Comparison of ENCODE assay signal across 15 cellular contexts in the genomic region with DNA sequence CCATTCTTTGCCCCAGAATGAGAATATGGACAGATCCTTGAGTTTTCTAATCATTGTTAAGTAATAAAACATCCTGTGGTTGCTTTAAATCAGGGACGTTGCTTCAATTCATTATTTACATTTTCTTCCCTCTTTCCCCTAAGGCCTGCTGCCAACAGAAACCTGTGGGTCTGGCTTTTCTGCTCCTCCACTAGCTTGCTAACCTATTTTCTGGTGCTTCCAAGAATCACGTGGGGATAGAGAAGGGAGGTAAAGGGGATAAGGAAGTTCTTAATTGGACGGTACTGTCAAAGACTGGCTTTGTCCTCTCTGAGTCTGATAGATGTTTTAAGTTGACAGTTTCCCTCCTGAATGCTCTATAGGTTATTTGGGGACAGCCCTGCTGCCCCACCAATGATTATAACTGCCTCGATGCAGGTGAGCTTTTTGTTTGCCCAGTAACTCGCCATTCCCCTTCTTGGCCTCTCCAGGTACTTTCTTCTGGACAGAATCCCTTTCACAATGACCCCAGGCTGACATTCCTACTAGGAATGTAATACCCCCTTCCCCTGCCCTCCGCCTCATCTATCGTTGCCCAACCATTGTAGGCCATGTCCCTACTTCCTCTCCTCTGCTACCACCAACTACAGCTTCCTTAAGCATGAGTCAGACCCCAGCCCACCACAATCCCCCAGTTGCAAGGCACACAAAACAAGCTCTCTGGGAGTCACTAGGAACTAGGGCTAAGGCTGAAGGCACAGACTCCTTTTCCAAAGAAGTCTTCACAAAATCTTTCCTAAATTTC. TPM values are rescaled to one million over a fixed set of nuclear protein-coding genes. Genes with fewer than 3 reads are reported as not detected.
A peak's percentile ranks its signal among the peaks of the same experiment; 100 is the strongest.
DNase-seq lines count a peak whose midpoint lies in the region; ATAC-seq, FAIRE-seq and TF ChIP-seq lines count a peak whose summit lies in the region.
"Had no signal": no experiment of that assay in that cellular context is flagged by ENCODE, and none has a peak within 500 bp of the region (broad histone marks: within the 10 kb centered on the region; RNA-seq: fewer than 3 reads in every experiment).

No MANE protein-coding gene starts in this region.

- H4K20me1 ChIP-seq in HepG2 (ENCODE audit: insufficient read depth, low read length): no peaks in the 10 kb centered on the region

- H3K4me3 ChIP-seq in HepG2 (replicated peaks in 1 of 3; ENCODE audit: insufficient read depth in 1 of 3, low read depth in 2 of 3, low read length in 3 of 3): no peak overlapping the region

- CTCF ChIA-PET in MCF 10A (lab: Yijun Ruan, JAX): interaction anchor here (0.7 to 1.1 kb wide), 2 partner anchors 12 to 13 kb away, joined by 3 to 5 read pairs; no protein-coding TSS in a partner anchor
- CTCF ChIA-PET in HepG2 (lab: Yijun Ruan, JAX; ENCODE audit: low intra/inter-chr PET ratio, low total read pairs): no interaction called here

- peaks cover 66% of the 10 kb centered on the region for H3K4me1 ChIP-seq in HepG2 (ENCODE audit: insufficient read depth, low read length)

- H3K36me3 Mint-ChIP-seq in CD14-positive monocyte (no peaks in the 10 kb centered on the region), MCF 10A (ENCODE audit: insufficient read depth, unreplicated experiment) (no peaks in the 10 kb centered on the region)

- H3K27me3 Mint-ChIP-seq in CD14-positive monocyte (ENCODE audit: low read depth in 3 of 3): peaks cover 0 to 4% (median 0%) of the 10 kb centered on the region in 3 donors
- H3K27me3 Mint-ChIP-seq in MCF 10A (ENCODE audit: insufficient read depth, unreplicated experiment): no peaks in the 10 kb centered on the region

- POLR2A ChIA-PET in MCF 10A (lab: Yijun Ruan, JAX) (interaction anchor here (0.6 to 1.2 kb wide), 2 partner anchors 20 to 78 kb away, joined by 3 to 5 read pairs; partner anchors contain the start of gene CPEB4), HepG2 (lab: Yijun Ruan, JAX) (interaction anchor here (1.2 to 2.2 kb wide), 3 partner anchors 20 to 43 kb away, joined by 5 to 7 read pairs (median 5); partner anchors contain the start of gene CPEB4)

- BruUV-seq in MCF 10A (replicated peaks; lab: Mats Ljungman, UMichigan) (no TSS peak), HepG2 (replicated peaks; lab: Mats Ljungman, UMichigan) (no TSS peak)

- no peak overlapping the region for H3K9ac ChIP-seq in HepG2 (ENCODE audit: insufficient read depth, low read depth, low read length)

- H3K27me3 ChIP-seq in HepG2 (ENCODE audit: control insufficient read depth in 1 of 2, insufficient read depth in 2 of 2, low read length in 2 of 2): no peaks in the 10 kb centered on the region

- no peak overlapping the region for H2AFZ ChIP-seq in HepG2 (ENCODE audit: low read length)

- TF ChIP-seq EP300 in HepG2 (IDR thresholded peaks at IDR 0.05; ENCODE audit: low read depth in 2 of 2, low read length in 2 of 2) (no peak), HepG2 (CRISPR knock-in tag; IDR thresholded peaks at IDR 0.05; ENCODE audit: borderline replicate concordance) (no peak)

- no peaks in the 10 kb centered on the region for H3K36me3 ChIP-seq in HepG2 (replicated peaks in 1 of 2; ENCODE audit: control insufficient read depth in 1 of 2, insufficient read depth in 2 of 2, low read length in 2 of 2)

- TF ChIP-seq POLR2A in HepG2 (IDR thresholded peaks at IDR 0.05; ENCODE audit: insufficient read depth in 1 of 2, low read depth in 2 of 2, low read length in 2 of 2): no peak

- H3K4me1 Mint-ChIP-seq in CD14-positive monocyte (peaks cover 84% of the 10 kb centered on the region), MCF 10A (ENCODE audit: insufficient read depth, unreplicated experiment) (peaks cover 7% of the 10 kb centered on the region)
- H3K4me1 Mint-ChIP-seq: activated CD4-positive, alpha-beta T cell treated with anti-CD3 and anti-CD28 coated beads for 36 hours had no signal

- DNase-seq in CD14-positive monocyte (ENCODE audit: low spot score) (peak; percentile 77), NOMO-1 treated with DMSO at 0.1 percent for 48 hours (lab: John Stamatoyannopoulos, UW; ENCODE audit: unreplicated experiment) (peak; percentile 58), MCF 10A (ENCODE audit: unreplicated experiment) (peak; percentile 19), HepG2 (ENCODE audit: low spot score) (peak; percentile 43), NCI-H446 treated with DMSO at 0.1 percent for 48 hours (lab: John Stamatoyannopoulos, UW) (no peak)
- DNase-seq: activated CD4-positive, alpha-beta T cell treated with anti-CD3 and anti-CD28 coated beads for 36 hours; activated gamma-delta T cell; dermis blood vessel endothelial cell; head of caudate nucleus; NCI-H2171; SHP77 treated with DMSO at 0.1 percent for 48 hours had no signal

- no peak overlapping the region for H3K27ac ChIP-seq in HepG2 (ENCODE audit: extremely low read length, insufficient read depth, low read length)

- H3K9me3 Mint-ChIP-seq in CD14-positive monocyte: peaks cover 0 to 3% (median 0%) of the 10 kb centered on the region in 7 donors
- no peaks in the 10 kb centered on the region for H3K9me3 Mint-ChIP-seq in MCF 10A (ENCODE audit: unreplicated experiment)

- H3K9me3 ChIP-seq in HepG2 (ENCODE audit: low read length): no peaks in the 10 kb centered on the region

- peak overlapping the region; percentile 84 to 99 (median 97) for H3K27ac Mint-ChIP-seq in CD14-positive monocyte
- H3K27ac Mint-ChIP-seq in MCF 10A (ENCODE audit: low read depth, unreplicated experiment): no peak overlapping the region
- H3K27ac Mint-ChIP-seq: activated CD4-positive, alpha-beta T cell treated with anti-CD3 and anti-CD28 coated beads for 36 hours had no signal

- TF ChIP-seq CTCF in CD14-positive monocyte (IDR thresholded peaks at IDR 0.05) (no peak), MCF 10A (IDR thresholded peaks at IDR 0.05; ENCODE audit: unreplicated experiment) (no peak), HepG2 (CRISPR knock-in tag; IDR thresholded peaks at IDR 0.05) (no peak)

- TF ChIP-seq RAD21 in HepG2 (CRISPR knock-in tag; IDR thresholded peaks at IDR 0.05): no peak

- in situ Hi-C loops in HepG2 (cut with HindIII; ENCODE audit: extremely low pct_ligation_motif_present, low pct_unique_long_range_greater_than_20kb): no loop called here

- 24% methylated on average over 7 of the region's 7 CpGs for WGBS in HepG2 (ENCODE audit: low lambda C conversion rate)

- H3K4me3 Mint-ChIP-seq in CD14-positive monocyte (peak overlapping the region in 1 of 2 donors; percentile 1), MCF 10A (ENCODE audit: unreplicated experiment) (no peak overlapping the region)
- H3K4me3 Mint-ChIP-seq: activated CD4-positive, alpha-beta T cell treated with anti-CD3 and anti-CD28 coated beads for 36 hours had no signal

- no peak for ATAC-seq in HepG2
- ATAC-seq in GM19463 (IDR thresholded peaks at IDR 0.05; ENCODE audit: unreplicated experiment): no peak
- no peak for ATAC-seq in GM18502 (IDR thresholded peaks at IDR 0.05; ENCODE audit: poor library complexity, unreplicated experiment)
- no peak for ATAC-seq in GM21360 (IDR thresholded peaks at IDR 0.05; ENCODE audit: unreplicated experiment)
- ATAC-seq: activated CD4-positive, alpha-beta T cell treated with anti-CD3 and anti-CD28 coated beads for 36 hours had no signal

- H3K79me2 ChIP-seq in HepG2 (ENCODE audit: insufficient read depth, low read length): no peaks in the 10 kb centered on the region

- no peak for FAIRE-seq in HepG2 (lab: Jason Lieb, UNC)
- FAIRE-seq: A204.1 had no signal

- intact Hi-C loops in CD14-positive monocyte (cut with micrococcal nuclease): loop anchor here in 1 of 2 donors (10.0 kb wide), 1 partner anchor 133 kb away; no protein-coding TSS in a partner anchor
- intact Hi-C loops in MCF 10A (cut with micrococcal nuclease): no loop called here
- intact Hi-C loops in HepG2 (cut with micrococcal nuclease; ENCODE audit: unreplicated experiment): no loop called here

- H3K4me2 ChIP-seq in HepG2 (ENCODE audit: low read depth, low read length): 0 out of 2 replicates have a peak overlapping the region, but pooled peaks have one; percentile 15

TF ChIP-seq in HepG2, 621 proteins besides CTCF, POLR2A, EP300 and RAD21:
- TF ChIP-seq ZNF253 (CRISPR knock-in tag; IDR thresholded peaks at IDR 0.05; ENCODE audit: borderline replicate concordance): no peak
- peak; percentile 55; the same call in 1 of the 2 replicates for TF ChIP-seq CEBPB (IDR thresholded peaks at IDR 0.05; ENCODE audit: borderline replicate concordance, low read depth, low read length)
- no peak for TF ChIP-seq ARID2 (CRISPR knock-in tag; IDR thresholded peaks at IDR 0.05; ENCODE audit: borderline replicate concordance)
- TF ChIP-seq POLR2G (IDR thresholded peaks at IDR 0.05; ENCODE audit: low read depth, low read length): no peak
- peak; percentile 51; the same call in 1 of the 2 replicates for TF ChIP-seq FOSL2 (CRISPR knock-in tag; IDR thresholded peaks at IDR 0.05)
- TF ChIP-seq RAD51 (IDR thresholded peaks at IDR 0.05; ENCODE audit: borderline replicate concordance): no peak

RNA-seq across cellular contexts. Expression of gene CPEB4, which starts 19.9 kb away (rescaled TPM):
- polyA plus RNA-seq in CD14-positive monocyte: 10 to 100 TPM; 10.7 to 13.9 TPM
- total RNA-seq in MCF 10A (2022): 86.7 and 99.0 TPM in 2 replicates
- total RNA-seq in HepG2 (2016; rRNA removed; fragmentation: Illumina TruSeq; extraction: Trizol): 7.7 and 8.3 TPM in 2 replicates
- total RNA-seq in HepG2 (2016; cell fraction: cytosol; rRNA removed; fragmentation: Illumina TruSeq; extraction: Trizol; ENCODE audit: low read depth): 1.8 and 3.2 TPM in 2 replicates
- total RNA-seq in HepG2 (2016; cell fraction: insoluble cytoplasmic fraction; rRNA removed; fragmentation: Illumina TruSeq; extraction: Trizol): 8.3 and 11.9 TPM in 2 replicates
- total RNA-seq in HepG2 (2016; cell fraction: membrane; rRNA removed; fragmentation: Illumina TruSeq; extraction: Trizol): 3.4 and 3.7 TPM in 2 replicates
- total RNA-seq in HepG2 (2016; cell fraction: nucleus; rRNA removed; fragmentation: Illumina TruSeq; extraction: Trizol): 13.4 and 15.2 TPM in 2 replicates
- polyA plus RNA-seq in HepG2 (2011; rRNA removed): 25.0 and 26.7 TPM in 2 replicates
- 15.9 and 21.3 TPM in 2 replicates for polyA plus RNA-seq in HepG2 (2011; cell fraction: cytosol; rRNA removed)
- polyA plus RNA-seq in HepG2 (2011; cell fraction: nucleus; rRNA removed): 38.4 and 39.5 TPM in 2 replicates
- polyA plus RNA-seq in HepG2 (2012): 21.1 and 22.8 TPM in 2 replicates
- 0.06 and 0.08 TPM in 2 replicates for polyA plus RNA-seq in HepG2 (2016; cell fraction: cytosol; fragmentation: Illumina TruSeq; extraction: Trizol; ENCODE audit: low read depth)
- 5.3 and 5.4 TPM in 2 replicates for polyA plus RNA-seq in HepG2 (2016; cell fraction: insoluble cytoplasmic fraction; fragmentation: Illumina TruSeq; extraction: Trizol; ENCODE audit: low read depth)
- 0.40 and 0.56 TPM in 2 replicates for polyA plus RNA-seq in HepG2 (2016; cell fraction: membrane; fragmentation: Illumina TruSeq; extraction: Trizol; ENCODE audit: low read depth)
- polyA plus RNA-seq in HepG2 (2016; cell fraction: nucleus; fragmentation: Illumina TruSeq; extraction: Trizol; ENCODE audit: insufficient read depth, low read depth): 8.8 and 10.3 TPM in 2 replicates
- polyA minus RNA-seq in HepG2 (2011; rRNA and poly(A)+ RNA removed; ENCODE audit: low replicate concordance): 100 and 104 TPM in 2 replicates
- polyA minus RNA-seq in HepG2 (2011; cell fraction: cytosol; rRNA and poly(A)+ RNA removed): 49.4 and 55.2 TPM in 2 replicates
- 151 and 216 TPM in 2 replicates for polyA minus RNA-seq in HepG2 (2011; cell fraction: nucleus; rRNA and poly(A)+ RNA removed)
